Comparison of ENCODE assay signal across 14 cellular contexts in the genomic region with DNA sequence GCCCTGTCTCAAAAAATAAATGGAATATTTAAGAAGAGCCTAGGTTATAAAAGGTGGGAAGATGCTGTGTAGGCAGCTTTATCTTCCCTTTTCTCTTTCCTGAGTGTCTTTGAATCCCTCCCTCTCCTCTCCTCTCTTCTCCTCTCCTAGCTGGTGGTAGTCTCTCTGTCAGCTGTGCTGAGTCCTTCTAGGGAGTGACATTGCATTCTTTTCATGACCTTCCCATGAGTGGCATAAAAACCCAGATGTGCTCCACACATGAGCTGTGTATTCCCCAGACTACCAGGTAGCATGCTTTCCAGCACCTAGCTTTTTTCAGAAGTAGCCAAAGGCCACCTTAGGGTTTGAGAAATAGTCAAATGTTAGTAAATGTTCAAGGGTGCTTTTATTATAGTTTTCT.
"Had no signal": no experiment of that assay in that cellular context is flagged by ENCODE, and none has a peak within 500 bp of the region (broad histone marks: within the 10 kb centered on the region; RNA-seq: fewer than 3 reads in every experiment).

No MANE protein-coding gene starts in this region.

- H3K4me2 ChIP-seq: hepatocyte had no signal

- H3K4me1 ChIP-seq: parathyroid adenoma had no signal

- H3K9me3 ChIP-seq: gastroesophageal sphincter had no signal

- H3K27me3 ChIP-seq: gastroesophageal sphincter, hepatocyte had no signal

- H3K27ac ChIP-seq: coronary artery, gastroesophageal sphincter, hepatocyte, parathyroid adenoma had no signal

- H3K4me3 ChIP-seq: coronary artery, gastroesophageal sphincter, hepatocyte had no signal

- ATAC-seq: gastroesophageal sphincter had no signal

- H2AFZ ChIP-seq: hepatocyte, parathyroid adenoma had no signal

- H3K36me3 ChIP-seq: gastroesophageal sphincter had no signal

- DNase-seq: activated CD4-positive, alpha-beta memory T cell treated with anti-CD3 and anti-CD28 coated beads, Interleukin-2, amount 10 ng/mL, durations not matched to agents 7 days and 5 days; activated CD8-positive, alpha-beta memory T cell treated with anti-CD3 and anti-CD28 coated beads, Interleukin-2, amount 50 U/mL, for 48 hours; activated naive CD8-positive, alpha-beta T cell treated with anti-CD3 and anti-CD28 coated beads, Interleukin-2, amount 10 ng/mL, durations not matched to agents 7 days and 5 days; aorta; effector CD4-positive, alpha-beta T cell; kidney; midbrain; naive B cell; stimulated activated naive CD4-positive, alpha-beta T cell treated with Interleukin-2 at 50 U/mL for 16 hours; T-helper 9 cell had no signal

- H3K9ac ChIP-seq: parathyroid adenoma had no signal
